ENCODE assay signal across 9 cellular contexts in the genomic region with DNA sequence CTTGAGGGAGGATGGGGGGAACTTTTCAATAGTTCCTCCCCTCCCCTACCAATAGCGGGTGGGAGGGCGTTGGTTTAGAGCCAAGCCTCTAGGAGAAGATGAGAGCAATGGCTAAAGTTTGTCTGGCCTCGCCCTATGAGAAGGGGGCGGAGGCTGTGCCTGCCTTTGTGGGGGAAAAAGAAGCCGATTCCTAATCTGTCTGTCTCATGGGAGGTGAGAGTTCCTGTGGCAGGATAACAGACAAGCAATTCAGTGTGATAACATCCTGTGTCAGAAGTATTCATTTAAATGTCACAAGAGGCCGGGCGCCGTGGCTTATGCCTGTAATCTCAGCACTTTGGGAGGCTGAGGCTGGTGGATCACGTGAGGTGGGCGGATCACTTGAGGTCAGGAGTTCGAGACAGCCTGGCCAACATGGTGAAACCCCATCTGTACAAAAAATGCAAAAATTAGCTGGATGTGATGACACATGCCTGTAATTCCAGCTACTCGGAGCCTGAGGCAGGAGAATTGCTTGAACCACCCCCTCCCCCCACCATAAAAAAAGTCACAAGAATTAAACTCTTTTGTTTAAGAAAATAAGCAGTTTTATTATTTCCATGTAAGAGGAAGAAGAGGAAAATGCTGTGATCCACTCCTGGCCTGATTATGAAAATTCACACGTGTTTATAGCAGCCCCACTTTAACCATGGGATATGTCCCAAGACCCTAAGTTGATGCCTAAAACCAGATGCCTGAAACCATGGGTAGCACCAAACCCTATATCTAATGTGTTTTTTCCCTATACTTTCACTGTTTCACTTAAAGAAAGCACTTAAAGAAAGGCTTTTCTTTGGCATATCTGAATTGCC. TPM values are rescaled to one million over a fixed set of nuclear protein-coding genes. Genes with fewer than 3 reads are reported as not detected.
DNase-seq lines count a peak whose midpoint lies in the region; FAIRE-seq and TF ChIP-seq lines count a peak whose summit lies in the region.
"Had no signal": no experiment of that assay in that cellular context is flagged by ENCODE, and none has a peak within 500 bp of the region (broad histone marks: within the 10 kb centered on the region; RNA-seq: fewer than 3 reads in every experiment).

No MANE protein-coding gene starts in this region.

- peak overlapping the region; percentile 96 for H3K4me3 Mint-ChIP-seq in glutamatergic neuron (ENCODE audit: unreplicated experiment)

- peak; percentile 66 for DNase-seq in DMS79 (lab: John Stamatoyannopoulos, UW)
- peak; percentile 53 for DNase-seq in HFF-Myc (ENCODE audit: extremely low read depth, low read depth)
- peak; percentile 58 to 91 (median 84) for DNase-seq in Peyer's patch
- DNase-seq in activated effector memory CD4-positive, alpha-beta T cell treated with Interleukin-2 at 50 U/mL for 16 hours, result peak; percentile 70
- peak; percentile 40 for DNase-seq in glutamatergic neuron
- peak; percentile 68 for DNase-seq in urothelium cell line (ENCODE audit: low spot score)
- no peak for DNase-seq in NCI-H2171 (lab: John Stamatoyannopoulos, UW)

- H3K27ac ChIP-seq in Peyer's patch, result peak overlapping the region; percentile 91 to 96 (median 92)
- H3K27ac ChIP-seq in rectal smooth muscle tissue (ENCODE audit: low read depth, low read length), result peak overlapping the region; percentile 88

- peak overlapping the region; percentile 89 for H3K27ac Mint-ChIP-seq in glutamatergic neuron (ENCODE audit: unreplicated experiment)

- no peaks in the 10 kb centered on the region for H3K9me3 Mint-ChIP-seq in glutamatergic neuron (ENCODE audit: unreplicated experiment)

- H3K4me3 ChIP-seq in HFF-Myc (replicated peaks; ENCODE audit: low read depth, low read length), result peak overlapping the region; percentile 81
- peak overlapping the region; percentile 62 to 88 (median 76) for H3K4me3 ChIP-seq in Peyer's patch
- H3K4me3 ChIP-seq in rectal smooth muscle tissue (ENCODE audit: low read length), result peak overlapping the region; percentile 73

- H3K27me3 Mint-ChIP-seq in glutamatergic neuron (ENCODE audit: unreplicated experiment), result peaks cover 7% of the 10 kb centered on the region

- H3K27me3 ChIP-seq in Peyer's patch (no peaks in the 10 kb centered on the region), rectal smooth muscle tissue (ENCODE audit: control insufficient read depth, insufficient read depth, low read length) (no peaks in the 10 kb centered on the region)

- H3K4me1 ChIP-seq in Peyer's patch (peaks cover 0 to 20% (median 3%) of the 10 kb centered on the region in 4 donors), rectal smooth muscle tissue (ENCODE audit: control insufficient read depth, insufficient read depth, low read length) (peaks cover 2% of the 10 kb centered on the region)

- TF ChIP-seq CTCF in HFF-Myc (IDR thresholded peaks at IDR 0.05; ENCODE audit: low read depth, low read length, missing control alignments), result no peak
- no peak for TF ChIP-seq CTCF in Peyer's patch (IDR thresholded peaks at IDR 0.05)
- TF ChIP-seq CTCF in glutamatergic neuron (IDR thresholded peaks at IDR 0.05; ENCODE audit: partially characterized antibody, unreplicated experiment), result no peak

- no peaks in the 10 kb centered on the region for H3K36me3 Mint-ChIP-seq in glutamatergic neuron (ENCODE audit: unreplicated experiment)

- TF ChIP-seq POLR2A in Peyer's patch (IDR thresholded peaks at IDR 0.05), result peak in 1 of 2 donors; percentile 22

- no peak overlapping the region for H3K9ac ChIP-seq in rectal smooth muscle tissue (ENCODE audit: low read length)

- peaks cover 9% of the 10 kb centered on the region for H3K4me1 Mint-ChIP-seq in glutamatergic neuron (ENCODE audit: low read depth, unreplicated experiment)

- H3K36me3 ChIP-seq in Peyer's patch, result no peaks in the 10 kb centered on the region
- H3K36me3 ChIP-seq in rectal smooth muscle tissue (ENCODE audit: control insufficient read depth, insufficient read depth, low read length), result peaks cover 4% of the 10 kb centered on the region

- no peaks in the 10 kb centered on the region for H3K9me3 ChIP-seq in Peyer's patch

- no peak for FAIRE-seq in urothelium cell line (lab: Jason Lieb, UNC)

RNA-seq across cellular contexts. Expression of gene SLFN5, which starts 1.7 kb away (rescaled TPM):
- 10 to 100 TPM in 2 of 4 donors, 1 to 10 TPM in 2; 6.8 to 35.5 (median 11.4) TPM for total RNA-seq in Peyer's patch
- total RNA-seq in glutamatergic neuron (ENCODE audit: unreplicated experiment), result 16.8 TPM

RNA-seq across cellular contexts. Expression of gene SLC35G3, which starts 50.4 kb away (rescaled TPM):
- not detected for total RNA-seq in Peyer's patch
- not detected for total RNA-seq in glutamatergic neuron (ENCODE audit: unreplicated experiment)
- total RNA-seq: T-helper 2 cell treated with Interferon-gamma antibody and Interleukin-4, amounts not matched to agents 100 ng/mL and 5 ng/mL, for 36 hours had no signal
